ENCODE assay signal across 9 cellular contexts in genomic region chr5:116577064-116577788, GRCh38. TPM values are rescaled to one million over a fixed set of nuclear protein-coding genes. Genes with fewer than 3 reads are reported as not detected.
DNase-seq lines count a peak whose midpoint lies in the region; ATAC-seq and TF ChIP-seq lines count a peak whose summit lies in the region.
"Had no signal": no experiment of that assay in that cellular context is flagged by ENCODE, and none has a peak within 500 bp of the region (broad histone marks: within the 10 kb centered on the region; RNA-seq: fewer than 3 reads in every experiment).

No MANE protein-coding gene starts in this region.

- H3K4me3 ChIP-seq in Loucy (ENCODE audit: low read length, poor library complexity, severe bottlenecking) (peak overlapping the region; percentile 77), gastroesophageal sphincter (no peak overlapping the region)

- peak overlapping the region; percentile 96 for H3K4me2 ChIP-seq in Loucy (ENCODE audit: low read depth, low read length, poor library complexity, severe bottlenecking)

- no peaks in the 10 kb centered on the region for H3F3A ChIP-seq in Loucy (ENCODE audit: low read depth)

- no peaks in the 10 kb centered on the region for H3K9me2 ChIP-seq in Loucy (replicated peaks; ENCODE audit: low read depth, low read length)

- peak; percentile 38 for DNase-seq in activated CD4-positive, alpha-beta memory T cell treated with anti-CD3 and anti-CD28 coated beads for 36 hours
- no peak for DNase-seq in activated CD4-positive, alpha-beta memory T cell treated with anti-CD3 and anti-CD28 coated beads, Interleukin-2, amount 10 ng/mL, durations not matched to agents 7 days and 5 days
- DNase-seq in UCSD-AML1 (lab: John Stamatoyannopoulos, UW; ENCODE audit: unreplicated experiment), result no peak
- DNase-seq in dedifferentiated amniotic fluid mesenchymal stem cell (ENCODE audit: extremely low spot score), result no peak
- DNase-seq: T-helper 9 cell had no signal

- H4K20me1 ChIP-seq in Loucy (ENCODE audit: insufficient read depth, low read length, poor library complexity, severe bottlenecking), result no peaks in the 10 kb centered on the region

- no peak overlapping the region for H3K9ac ChIP-seq in Loucy (ENCODE audit: low read depth, low read length, poor library complexity, severe bottlenecking)

- H3K4me3 Mint-ChIP-seq in activated CD4-positive, alpha-beta memory T cell treated with anti-CD3 and anti-CD28 coated beads for 36 hours, result no peak overlapping the region
- H3K4me3 Mint-ChIP-seq in activated CD4-positive, alpha-beta memory T cell treated with anti-CD3 and anti-CD28 coated beads, Interleukin-2, amount 10 ng/mL, durations not matched to agents 7 days and 5 days, result no peak overlapping the region
- H3K4me3 Mint-ChIP-seq in stimulated activated memory B cell treated with anti-CD40 and anti-IgM and Interleukin-4, amounts not matched to agents 10 μg/mL and 1 μg/mL and 100 μg/mL, for 72 hours, result peak overlapping the region; percentile 47

- no peak for TF ChIP-seq POLR2A in gastroesophageal sphincter (IDR thresholded peaks at IDR 0.05)

- H2AFZ ChIP-seq in Loucy (ENCODE audit: low read length), result no peak overlapping the region

- peak; percentile 61 for ATAC-seq in HG02642 (IDR thresholded peaks at IDR 0.05; ENCODE audit: poor library complexity, unreplicated experiment)
- peak; percentile 70 for ATAC-seq in stimulated activated memory B cell treated with anti-CD40 and anti-IgM and Interleukin-4, amounts not matched to agents 10 μg/mL and 1 μg/mL and 100 μg/mL, for 72 hours
- no peak for ATAC-seq in gastroesophageal sphincter

- H3K36me3 Mint-ChIP-seq in activated CD4-positive, alpha-beta memory T cell treated with anti-CD3 and anti-CD28 coated beads for 36 hours, result no peaks in the 10 kb centered on the region
- H3K36me3 Mint-ChIP-seq in activated CD4-positive, alpha-beta memory T cell treated with anti-CD3 and anti-CD28 coated beads, Interleukin-2, amount 10 ng/mL, durations not matched to agents 7 days and 5 days (ENCODE audit: low read depth), result no peaks in the 10 kb centered on the region
- H3K36me3 Mint-ChIP-seq in stimulated activated memory B cell treated with anti-CD40 and anti-IgM and Interleukin-4, amounts not matched to agents 10 μg/mL and 1 μg/mL and 100 μg/mL, for 72 hours, result no peaks in the 10 kb centered on the region

- no peak overlapping the region for H3K27ac Mint-ChIP-seq in activated CD4-positive, alpha-beta memory T cell treated with anti-CD3 and anti-CD28 coated beads for 36 hours
- H3K27ac Mint-ChIP-seq in activated CD4-positive, alpha-beta memory T cell treated with anti-CD3 and anti-CD28 coated beads, Interleukin-2, amount 10 ng/mL, durations not matched to agents 7 days and 5 days, result no peak overlapping the region
- no peak overlapping the region for H3K27ac Mint-ChIP-seq in stimulated activated memory B cell treated with anti-CD40 and anti-IgM and Interleukin-4, amounts not matched to agents 10 μg/mL and 1 μg/mL and 100 μg/mL, for 72 hours

- H3K36me3 ChIP-seq in Loucy (ENCODE audit: insufficient read depth, low read length) (no peaks in the 10 kb centered on the region), gastroesophageal sphincter (no peaks in the 10 kb centered on the region)

- POLR2A ChIA-PET in activated CD4-positive, alpha-beta memory T cell treated with anti-CD3 and anti-CD28 coated beads for 36 hours (lab: Charles Lee), result no interaction called here
- POLR2A ChIA-PET in activated CD4-positive, alpha-beta memory T cell treated with anti-CD3 and anti-CD28 coated beads, Interleukin-2, amount 10 ng/mL, durations not matched to agents 7 days and 5 days (lab: Charles Lee), result no interaction called here

- H3K4me1 Mint-ChIP-seq in activated CD4-positive, alpha-beta memory T cell treated with anti-CD3 and anti-CD28 coated beads for 36 hours (ENCODE audit: low read depth), result peaks cover 25% of the 10 kb centered on the region
- peaks cover 24% of the 10 kb centered on the region for H3K4me1 Mint-ChIP-seq in activated CD4-positive, alpha-beta memory T cell treated with anti-CD3 and anti-CD28 coated beads, Interleukin-2, amount 10 ng/mL, durations not matched to agents 7 days and 5 days
- H3K4me1 Mint-ChIP-seq in stimulated activated memory B cell treated with anti-CD40 and anti-IgM and Interleukin-4, amounts not matched to agents 10 μg/mL and 1 μg/mL and 100 μg/mL, for 72 hours, result peaks cover 52% of the 10 kb centered on the region

- intact Hi-C loops in activated CD4-positive, alpha-beta memory T cell treated with anti-CD3 and anti-CD28 coated beads for 36 hours (cut with micrococcal nuclease), result loop anchor here (5.0 to 10.0 kb wide), 2 partner anchors 178 to 440 kb away; no protein-coding TSS in a partner anchor

- WGBS in gastroesophageal sphincter (ENCODE audit: low coverage in 1 of 2), 2 donors, result 73 to 83% methylated on average over 5 to 10 of the region's 12 CpGs

- H3K79me2 ChIP-seq in Loucy (ENCODE audit: insufficient read depth, low read length), result no peaks in the 10 kb centered on the region

- CTCF ChIA-PET in activated CD4-positive, alpha-beta memory T cell treated with anti-CD3 and anti-CD28 coated beads for 36 hours (lab: Charles Lee), result interaction anchor here (0.5 kb wide), 1 partner anchor 363 kb away, joined by 3 read pairs; no protein-coding TSS in a partner anchor
- CTCF ChIA-PET in activated CD4-positive, alpha-beta memory T cell treated with anti-CD3 and anti-CD28 coated beads, Interleukin-2, amount 10 ng/mL, durations not matched to agents 7 days and 5 days (lab: Charles Lee), result interaction anchor here (0.8 to 2.4 kb wide), 3 partner anchors 10 to 441 kb away, joined by 3 to 7 read pairs (median 4); no protein-coding TSS in a partner anchor

- H3K27me3 Mint-ChIP-seq in activated CD4-positive, alpha-beta memory T cell treated with anti-CD3 and anti-CD28 coated beads for 36 hours, result peaks cover 64% of the 10 kb centered on the region
- H3K27me3 Mint-ChIP-seq in activated CD4-positive, alpha-beta memory T cell treated with anti-CD3 and anti-CD28 coated beads, Interleukin-2, amount 10 ng/mL, durations not matched to agents 7 days and 5 days, result peaks cover 68% of the 10 kb centered on the region
- peaks cover 78% of the 10 kb centered on the region for H3K27me3 Mint-ChIP-seq in stimulated activated memory B cell treated with anti-CD40 and anti-IgM and Interleukin-4, amounts not matched to agents 10 μg/mL and 1 μg/mL and 100 μg/mL, for 72 hours

- no peaks in the 10 kb centered on the region for H3K9me3 Mint-ChIP-seq in activated CD4-positive, alpha-beta memory T cell treated with anti-CD3 and anti-CD28 coated beads for 36 hours
- H3K9me3 Mint-ChIP-seq in activated CD4-positive, alpha-beta memory T cell treated with anti-CD3 and anti-CD28 coated beads, Interleukin-2, amount 10 ng/mL, durations not matched to agents 7 days and 5 days, result no peaks in the 10 kb centered on the region
- no peaks in the 10 kb centered on the region for H3K9me3 Mint-ChIP-seq in stimulated activated memory B cell treated with anti-CD40 and anti-IgM and Interleukin-4, amounts not matched to agents 10 μg/mL and 1 μg/mL and 100 μg/mL, for 72 hours

- H3K9me3 ChIP-seq in Loucy (ENCODE audit: insufficient read depth, low read depth, low read length) (no peaks in the 10 kb centered on the region), gastroesophageal sphincter (no peaks in the 10 kb centered on the region)

- no peak overlapping the region for H3K27ac ChIP-seq in gastroesophageal sphincter

- TF ChIP-seq CTCF in Loucy (conservative IDR thresholded peaks at IDR 0.05; ENCODE audit: low read length) (no peak), gastroesophageal sphincter (IDR thresholded peaks at IDR 0.05) (no peak)

- TF ChIP-seq EP300 in gastroesophageal sphincter (IDR thresholded peaks at IDR 0.05), result no peak

- H3K27me3 ChIP-seq in Loucy (ENCODE audit: insufficient read depth, low read length, poor library complexity, severe bottlenecking) (peaks cover 22% of the 10 kb centered on the region), gastroesophageal sphincter (peaks cover 14% of the 10 kb centered on the region)

- H3K4me1 ChIP-seq in Loucy (ENCODE audit: insufficient read depth, low read length, poor library complexity, severe bottlenecking) (peaks cover 17% of the 10 kb centered on the region), gastroesophageal sphincter (peaks cover 0 to 44% (median 2%) of the 10 kb centered on the region in 3 donors)

RNA-seq across cellular contexts. Expression of gene SEMA6A, which starts 2.6 kb away (rescaled TPM):
- total RNA-seq in activated CD4-positive, alpha-beta memory T cell treated with anti-CD3 and anti-CD28 coated beads for 36 hours, result not detected
- under 1 TPM in 1 of 2 experiments, not detected in 1; 0.13 TPM for total RNA-seq in activated CD4-positive, alpha-beta memory T cell treated with anti-CD3 and anti-CD28 coated beads, Interleukin-2, amount 10 ng/mL, durations not matched to agents 7 days and 5 days
- total RNA-seq in gastroesophageal sphincter, result 10 to 100 TPM; 10.9 to 19.8 (median 17.8) TPM

Comparison
In these comparisons a context has a peak if more than half of its experiments do, and no peak if none do; other contexts are left out.
1. RNA of gene SEMA6A, which starts 2.6 kb away (total RNA-seq): 10.9 to 19.8 TPM in gastroesophageal sphincter; 0.13 TPM in activated CD4-positive, alpha-beta memory T cell treated with anti-CD3 and anti-CD28 coated beads, Interleukin-2, amount 10 ng/mL, durations not matched to agents 7 days and 5 days and not detected in activated CD4-positive, alpha-beta memory T cell treated with anti-CD3 and anti-CD28 coated beads for 36 hours; every median in the first group is over 10 times any median in the second.